9 cellular contexts compared by ENCODE assay signal in the genomic region with DNA sequence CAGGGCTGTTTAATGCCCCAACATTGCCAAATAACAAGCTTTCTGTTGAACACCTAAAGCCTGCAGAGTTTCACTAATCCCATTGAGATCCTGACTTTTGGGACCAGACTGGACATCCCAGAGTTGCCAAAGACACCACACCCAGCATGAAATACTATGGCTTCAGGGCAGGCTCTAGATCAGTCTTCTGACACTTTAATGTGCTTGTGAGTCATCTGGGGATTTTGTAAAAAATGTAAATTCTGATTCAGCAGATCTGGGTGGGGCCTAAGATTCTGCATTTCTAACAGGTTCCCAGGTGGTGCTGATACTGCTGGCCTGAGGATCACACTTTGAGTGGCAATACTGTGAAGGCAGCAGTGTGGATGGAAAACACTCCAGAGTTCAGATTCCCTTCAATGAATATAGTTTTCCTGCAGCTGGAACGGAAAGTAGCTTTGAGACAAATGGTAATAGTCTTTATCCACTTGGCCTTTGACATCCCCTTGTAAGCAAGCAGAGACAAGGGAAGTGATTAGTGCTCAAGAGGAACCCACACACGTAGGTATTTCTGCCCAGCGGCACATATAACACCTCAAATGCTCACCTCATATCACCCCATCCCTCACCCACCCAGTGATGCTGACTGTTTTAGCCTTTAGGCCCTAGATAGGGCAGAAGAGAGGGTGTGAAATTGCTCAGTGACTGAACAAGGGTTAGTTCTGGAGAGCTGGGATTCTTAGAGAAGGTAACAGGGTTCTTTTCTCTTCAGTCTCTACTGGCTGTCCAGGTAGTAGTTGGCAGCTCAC. TPM values are rescaled to one million over a fixed set of nuclear protein-coding genes. Genes with fewer than 3 reads are reported as not detected.
A peak's percentile ranks its signal among the peaks of the same experiment; 100 is the strongest.
DNase-seq lines count a peak whose midpoint lies in the region; ATAC-seq, FAIRE-seq and TF ChIP-seq lines count a peak whose summit lies in the region.
"Had no signal": no experiment of that assay in that cellular context is flagged by ENCODE, and none has a peak within 500 bp of the region (broad histone marks: within the 10 kb centered on the region; RNA-seq: fewer than 3 reads in every experiment).

No MANE protein-coding gene starts in this region.

- TF ChIP-seq CTCF in A549 (IDR thresholded peaks at IDR 0.05) (no peak), esophagus squamous epithelium (IDR thresholded peaks at IDR 0.05) (no peak)

- H3K4me1 ChIP-seq in A549 (peaks cover 41% of the 10 kb centered on the region), esophagus squamous epithelium (peaks cover 10 to 38% (median 24%) of the 10 kb centered on the region in 3 donors)

- WGBS in A549 (ENCODE audit: missing lambda C conversion rate) = 38% methylated on average over 3 of the region's 3 CpGs
- WGBS in esophagus squamous epithelium, 2 donors = 36 to 40% methylated on average over 3 of the region's 3 CpGs

- peak overlapping the region; percentile 64 for H3K4me2 ChIP-seq in A549
- H3K4me2 ChIP-seq: KMS-11 had no signal

- TF ChIP-seq EP300 in A549 (IDR thresholded peaks at IDR 0.05) = peak in 1 of 2 experiments; percentile 33; a peak in 1 of 5 replicates

- TF ChIP-seq RAD21 in A549 (conservative IDR thresholded peaks at IDR 0.05 in 1 of 2, IDR thresholded peaks at IDR 0.05 in 1 of 2) = peak in 1 of 2 experiments; percentile 17; a peak in 1 of 5 replicates

- peaks cover 0 to 13% (median 0%) of the 10 kb centered on the region in 4 donors for H3K27me3 ChIP-seq in esophagus squamous epithelium

- H3K36me3 ChIP-seq in esophagus squamous epithelium = no peaks in the 10 kb centered on the region

- POLR2A ChIA-PET in A549 (lab: Yijun Ruan, JAX) = interaction anchor here (0.5 kb wide), 1 partner anchor 50 kb away, joined by 4 read pairs; no protein-coding TSS in a partner anchor

- no peak for FAIRE-seq in A549 (lab: Jason Lieb, UNC)

- no peak overlapping the region for H3K4me3 ChIP-seq in A549
- no peak overlapping the region for H3K4me3 ChIP-seq in esophagus squamous epithelium

- CTCF ChIA-PET in A549 (lab: Yijun Ruan, JAX) = interaction anchor here (1.2 to 2.2 kb wide), 2 partner anchors 12 to 52 kb away, joined by 6 read pairs; no protein-coding TSS in a partner anchor

- H3K27ac ChIP-seq in A549 (peak overlapping the region; percentile 61 to 82), esophagus squamous epithelium (peak overlapping the region; percentile 7 to 55 (median 40))
- H3K27ac ChIP-seq: KMS-11 had no signal

- no peaks in the 10 kb centered on the region for H3K9me3 ChIP-seq in A549
- H3K9me3 ChIP-seq in esophagus squamous epithelium = no peaks in the 10 kb centered on the region

- intact Hi-C loops in esophagus squamous epithelium (cut with DNase I) = no loop called here

- DNase-seq in A549 (ENCODE audit: low read depth in 1 of 2, low spot score in 1 of 2) (peak; percentile 50 to 61), NCI-H2227 (lab: John Stamatoyannopoulos, UW; ENCODE audit: unreplicated experiment) (peak; percentile 14), esophagus squamous epithelium (lab: John Stamatoyannopoulos, UW) (no peak), 8988T (no peak), T1000 (lab: John Stamatoyannopoulos, UW) (no peak), NCI-H2081 treated with DMSO at 0.1 percent for 48 hours (lab: John Stamatoyannopoulos, UW) (no peak)

- ATAC-seq in A549 (peak; percentile 70 to 78), GM18907 (IDR thresholded peaks at IDR 0.05; ENCODE audit: unreplicated experiment) (peak; percentile 63), HG03139 (IDR thresholded peaks at IDR 0.05; ENCODE audit: unreplicated experiment) (no peak)

- TF ChIP-seq POLR2A in A549 (IDR thresholded peaks at IDR 0.05; ENCODE audit: low read length) (no peak), esophagus squamous epithelium (IDR thresholded peaks at IDR 0.05) (no peak)

TF ChIP-seq in A549, 52 proteins besides CTCF, POLR2A, EP300 and RAD21:
- TF ChIP-seq CEBPB (IDR thresholded peaks at IDR 0.05) = peak; percentile 18 to 45; a peak in 1 of 4 replicates
- no peak for TF ChIP-seq E2F6 (IDR thresholded peaks at IDR 0.05; ENCODE audit: borderline replicate concordance, low read depth)
- no peak for TF ChIP-seq RARB (CRISPR knock-in tag; IDR thresholded peaks at IDR 0.05)
- TF ChIP-seq NFE2L2 (conservative IDR thresholded peaks at IDR 0.05; ENCODE audit: low read length) = no peak
- no peak for TF ChIP-seq PHF8 (IDR thresholded peaks at IDR 0.05; ENCODE audit: borderline replicate concordance, low read depth)
- TF ChIP-seq HDAC2 (IDR thresholded peaks at IDR 0.05) = no peak
- TF ChIP-seq FOSL2 (IDR thresholded peaks at IDR 0.05) = no peak
- TF ChIP-seq FOSL2 (CRISPR knock-in tag; IDR thresholded peaks at IDR 0.05) = peak; percentile 81
- peak; percentile 81 for TF ChIP-seq MAFK (IDR thresholded peaks at IDR 0.05; ENCODE audit: partially characterized antibody)
- TF ChIP-seq, protein P1, sequence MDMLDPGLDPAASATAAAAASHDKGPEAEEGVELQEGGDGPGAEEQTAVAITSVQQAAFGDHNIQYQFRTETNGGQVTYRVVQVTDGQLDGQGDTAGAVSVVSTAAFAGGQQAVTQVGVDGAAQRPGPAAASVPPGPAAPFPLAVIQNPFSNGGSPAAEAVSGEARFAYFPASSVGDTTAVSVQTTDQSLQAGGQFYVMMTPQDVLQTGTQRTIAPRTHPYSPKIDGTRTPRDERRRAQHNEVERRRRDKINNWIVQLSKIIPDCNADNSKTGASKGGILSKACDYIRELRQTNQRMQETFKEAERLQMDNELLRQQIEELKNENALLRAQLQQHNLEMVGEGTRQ (IDR thresholded peaks at IDR 0.05) = no peak
- peak; percentile 45; the same call in 1 of the 2 replicates for TF ChIP-seq JUNB (IDR thresholded peaks at IDR 0.05)
- TF ChIP-seq, protein P2, sequence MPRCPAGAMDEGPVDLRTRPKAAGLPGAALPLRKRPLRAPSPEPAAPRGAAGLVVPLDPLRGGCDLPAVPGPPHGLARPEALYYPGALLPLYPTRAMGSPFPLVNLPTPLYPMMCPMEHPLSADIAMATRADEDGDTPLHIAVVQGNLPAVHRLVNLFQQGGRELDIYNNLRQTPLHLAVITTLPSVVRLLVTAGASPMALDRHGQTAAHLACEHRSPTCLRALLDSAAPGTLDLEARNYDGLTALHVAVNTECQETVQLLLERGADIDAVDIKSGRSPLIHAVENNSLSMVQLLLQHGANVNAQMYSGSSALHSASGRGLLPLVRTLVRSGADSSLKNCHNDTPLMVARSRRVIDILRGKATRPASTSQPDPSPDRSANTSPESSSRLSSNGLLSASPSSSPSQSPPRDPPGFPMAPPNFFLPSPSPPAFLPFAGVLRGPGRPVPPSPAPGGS (IDR thresholded peaks at IDR 0.05) = 0 out of 3 replicates have a peak, but pooled peaks have one; percentile 22

RNA-seq across cellular contexts. Expression of gene GSK3B, which starts 51.4 kb away (rescaled TPM):
- polyA plus RNA-seq in A549 (2011; rRNA removed) (49.8 and 55.8 TPM in 2 replicates), A549 (2017; fragmentation: RNase III; extraction: RNeasy Plus Mini Kit Qiagen cat#74134 plus additional on column Dnase treatment) (26.4 to 30.0 TPM (median 26.7 TPM) in 3 replicates)
- polyA plus RNA-seq in A549 (2012; cell fraction: cytosol; rRNA removed) = 14.9 and 17.9 TPM in 2 replicates
- polyA plus RNA-seq in A549 (2012; cell fraction: nucleus; rRNA removed) = 4.4 and 8.8 TPM in 2 replicates
- polyA minus RNA-seq in A549 (2011; rRNA and poly(A)+ RNA removed) = 104 and 106 TPM in 2 replicates
- 10 to 100 TPM; 24.1 to 38.9 (median 34.5) TPM for total RNA-seq in esophagus squamous epithelium

Comparison
In these comparisons a context has a peak if more than half of its experiments do, and no peak if none do; other contexts are left out.
1. DNase-seq: peak in A549 (2 of 2) and NCI-H2227 (single experiment); none in esophagus squamous epithelium (single experiment), 8988T (single experiment), T1000 (single experiment) and NCI-H2081 treated with DMSO at 0.1 percent for 48 hours (single experiment).